1 cellular context compared by ENCODE assay signal in genomic region chr1:46274224-46275029, GRCh38.
TF ChIP-seq lines count a peak whose summit lies in the region.

No MANE protein-coding gene starts in this region.

TF ChIP-seq in HEK293, 187 proteins besides CTCF, POLR2A, EP300 and RAD21:
- TF ChIP-seq ZNF449 (tag by site-specific recombination; IDR thresholded peaks at IDR 0.05) (peak; percentile 81), ZNF426 (tag by site-specific recombination; IDR thresholded peaks at IDR 0.05) (no peak)
TF ChIP-seq in HEK293: peak in this region for 1.
